ENCODE assay signal across 1 cellular context in genomic region chr20:38854654-38855066, GRCh38.
TF ChIP-seq lines count a peak whose summit lies in the region.

No MANE protein-coding gene starts in this region.

TF ChIP-seq in K562, 482 proteins besides CTCF, POLR2A, EP300 and RAD21 (continued from another document and continues in another):
- TF ChIP-seq, protein P1, sequence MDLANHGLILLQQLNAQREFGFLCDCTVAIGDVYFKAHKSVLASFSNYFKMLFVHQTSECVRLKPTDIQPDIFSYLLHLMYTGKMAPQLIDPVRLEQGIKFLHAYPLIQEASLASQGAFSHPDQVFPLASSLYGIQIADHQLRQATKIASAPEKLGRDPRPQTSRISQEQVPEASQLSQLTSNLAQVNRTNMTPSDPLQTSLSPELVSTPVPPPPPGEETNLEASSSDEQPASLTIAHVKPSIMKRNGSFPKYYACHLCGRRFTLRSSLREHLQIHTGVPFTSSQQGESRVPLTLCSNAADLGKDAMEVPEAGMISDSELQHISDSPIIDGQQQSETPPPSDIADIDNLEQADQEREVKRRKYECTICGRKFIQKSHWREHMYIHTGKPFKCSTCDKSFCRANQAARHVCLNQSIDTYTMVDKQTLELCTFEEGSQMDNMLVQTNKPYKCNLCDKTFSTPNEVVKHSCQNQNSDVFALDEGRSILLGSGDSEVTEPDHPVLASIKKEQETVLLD (IDR thresholded peaks at IDR 0.05), result no peak
- TF ChIP-seq ETV6 (IDR thresholded peaks at IDR 0.05; ENCODE audit: borderline replicate concordance in 1 of 2, low read depth in 2 of 2, low read length in 1 of 2), result no peak
- no peak for TF ChIP-seq ETV6 (CRISPR knock-in tag; IDR thresholded peaks at IDR 0.05; ENCODE audit: borderline replicate concordance)
- TF ChIP-seq, protein P2, sequence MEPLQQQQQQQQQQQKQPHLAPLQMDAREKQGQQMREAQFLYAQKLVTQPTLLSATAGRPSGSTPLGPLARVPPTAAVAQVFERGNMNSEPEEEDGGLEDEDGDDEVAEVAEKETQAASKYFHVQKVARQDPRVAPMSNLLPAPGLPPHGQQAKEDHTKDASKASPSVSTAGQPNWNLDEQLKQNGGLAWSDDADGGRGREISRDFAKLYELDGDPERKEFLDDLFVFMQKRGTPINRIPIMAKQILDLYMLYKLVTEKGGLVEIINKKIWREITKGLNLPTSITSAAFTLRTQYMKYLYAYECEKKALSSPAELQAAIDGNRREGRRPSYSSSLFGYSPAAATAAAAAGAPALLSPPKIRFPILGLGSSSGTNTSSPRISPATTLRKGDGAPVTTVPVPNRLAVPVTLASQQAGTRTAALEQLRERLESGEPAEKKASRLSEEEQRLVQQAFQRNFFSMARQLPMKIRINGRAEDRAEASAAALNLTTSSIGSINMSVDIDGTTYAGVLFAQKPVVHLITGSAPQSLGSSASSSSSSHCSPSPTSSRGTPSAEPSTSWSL (CRISPR knock-in tag; IDR thresholded peaks at IDR 0.05; ENCODE audit: borderline replicate concordance), result no peak
- no peak for TF ChIP-seq ARNT (IDR thresholded peaks at IDR 0.05)
- peak; percentile 58; the same call in 1 of the 2 replicates for TF ChIP-seq BCOR (IDR thresholded peaks at IDR 0.05)
- TF ChIP-seq ZNF764 (CRISPR knock-in tag; IDR thresholded peaks at IDR 0.05; ENCODE audit: low read depth), result no peak
- TF ChIP-seq IFI16 (CRISPR knock-in tag; IDR thresholded peaks at IDR 0.05), result no peak
- no peak for TF ChIP-seq STAT5B (CRISPR knock-in tag; IDR thresholded peaks at IDR 0.05)
- no peak for TF ChIP-seq MTA3 (IDR thresholded peaks at IDR 0.05; ENCODE audit: borderline replicate concordance)
- TF ChIP-seq FOXK2 (conservative IDR thresholded peaks at IDR 0.05 in 1 of 2, IDR thresholded peaks at IDR 0.05 in 1 of 2; ENCODE audit: low read depth in 2 of 2), result peak; percentile 85 to 86
- peak; percentile 76 for TF ChIP-seq CXXC5 (CRISPR knock-in tag; IDR thresholded peaks at IDR 0.05)
- TF ChIP-seq TSC22D4 (tag; IDR thresholded peaks at IDR 0.05), result no peak
- 0 out of 2 replicates have a peak, but pooled peaks have one; percentile 45 for TF ChIP-seq HINFP (tag; conservative IDR thresholded peaks at IDR 0.05; ENCODE audit: low read depth)
- TF ChIP-seq, protein P3, sequence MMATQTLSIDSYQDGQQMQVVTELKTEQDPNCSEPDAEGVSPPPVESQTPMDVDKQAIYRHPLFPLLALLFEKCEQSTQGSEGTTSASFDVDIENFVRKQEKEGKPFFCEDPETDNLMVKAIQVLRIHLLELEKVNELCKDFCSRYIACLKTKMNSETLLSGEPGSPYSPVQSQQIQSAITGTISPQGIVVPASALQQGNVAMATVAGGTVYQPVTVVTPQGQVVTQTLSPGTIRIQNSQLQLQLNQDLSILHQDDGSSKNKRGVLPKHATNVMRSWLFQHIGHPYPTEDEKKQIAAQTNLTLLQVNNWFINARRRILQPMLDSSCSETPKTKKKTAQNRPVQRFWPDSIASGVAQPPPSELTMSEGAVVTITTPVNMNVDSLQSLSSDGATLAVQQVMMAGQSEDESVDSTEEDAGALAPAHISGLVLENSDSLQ (IDR thresholded peaks at IDR 0.05), result peak; percentile 85
- no peak for TF ChIP-seq ZSCAN32 (CRISPR knock-in tag; IDR thresholded peaks at IDR 0.05)
- peak; percentile 69; the same call in 1 of the 2 replicates for TF ChIP-seq NCOA1 (IDR thresholded peaks at IDR 0.05; ENCODE audit: low read depth)
- no peak for TF ChIP-seq SNIP1 (IDR thresholded peaks at IDR 0.05; ENCODE audit: low read depth)
- TF ChIP-seq, protein P4, sequence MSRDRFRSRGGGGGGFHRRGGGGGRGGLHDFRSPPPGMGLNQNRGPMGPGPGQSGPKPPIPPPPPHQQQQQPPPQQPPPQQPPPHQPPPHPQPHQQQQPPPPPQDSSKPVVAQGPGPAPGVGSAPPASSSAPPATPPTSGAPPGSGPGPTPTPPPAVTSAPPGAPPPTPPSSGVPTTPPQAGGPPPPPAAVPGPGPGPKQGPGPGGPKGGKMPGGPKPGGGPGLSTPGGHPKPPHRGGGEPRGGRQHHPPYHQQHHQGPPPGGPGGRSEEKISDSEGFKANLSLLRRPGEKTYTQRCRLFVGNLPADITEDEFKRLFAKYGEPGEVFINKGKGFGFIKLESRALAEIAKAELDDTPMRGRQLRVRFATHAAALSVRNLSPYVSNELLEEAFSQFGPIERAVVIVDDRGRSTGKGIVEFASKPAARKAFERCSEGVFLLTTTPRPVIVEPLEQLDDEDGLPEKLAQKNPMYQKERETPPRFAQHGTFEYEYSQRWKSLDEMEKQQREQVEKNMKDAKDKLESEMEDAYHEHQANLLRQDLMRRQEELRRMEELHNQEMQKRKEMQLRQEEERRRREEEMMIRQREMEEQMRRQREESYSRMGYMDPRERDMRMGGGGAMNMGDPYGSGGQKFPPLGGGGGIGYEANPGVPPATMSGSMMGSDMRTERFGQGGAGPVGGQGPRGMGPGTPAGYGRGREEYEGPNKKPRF (IDR thresholded peaks at IDR 0.05; ENCODE audit: low read depth, low read length), result no peak
- TF ChIP-seq ARHGAP35 (IDR thresholded peaks at IDR 0.05; ENCODE audit: partially characterized antibody), result no peak
- TF ChIP-seq HOXB6 (CRISPR knock-in tag; IDR thresholded peaks at IDR 0.05; ENCODE audit: borderline replicate concordance), result no peak
- TF ChIP-seq SMARCB1 (IDR thresholded peaks at IDR 0.05; ENCODE audit: insufficient read length, low read depth), result peak; percentile 62
- TF ChIP-seq CBFA2T2 (conservative IDR thresholded peaks at IDR 0.05), result peak; percentile 69
- no peak for TF ChIP-seq STAG1 (CRISPR knock-in tag; IDR thresholded peaks at IDR 0.05; ENCODE audit: borderline replicate concordance)
- TF ChIP-seq, protein P5, sequence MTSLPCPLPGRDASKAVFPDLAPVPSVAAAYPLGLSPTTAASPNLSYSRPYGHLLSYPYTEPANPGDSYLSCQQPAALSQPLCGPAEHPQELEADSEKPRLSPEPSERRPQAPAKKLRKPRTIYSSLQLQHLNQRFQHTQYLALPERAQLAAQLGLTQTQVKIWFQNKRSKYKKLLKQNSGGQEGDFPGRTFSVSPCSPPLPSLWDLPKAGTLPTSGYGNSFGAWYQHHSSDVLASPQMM (CRISPR knock-in tag; IDR thresholded peaks at IDR 0.05), result no peak
- peak; percentile 86 for TF ChIP-seq FOXJ2 (tag; IDR thresholded peaks at IDR 0.05)
- TF ChIP-seq AFF1 (IDR thresholded peaks at IDR 0.05; ENCODE audit: low read depth in 1 of 2, partially characterized antibody in 2 of 2), result no peak
- TF ChIP-seq HNRNPK (IDR thresholded peaks at IDR 0.05; ENCODE audit: low read depth, low read length, poor library complexity, severe bottlenecking), result no peak
- TF ChIP-seq ETS1 (conservative IDR thresholded peaks at IDR 0.05; ENCODE audit: control insufficient read depth, low read depth, low read length), result no peak
- TF ChIP-seq NBN (IDR thresholded peaks at IDR 0.05; ENCODE audit: low read depth), result peak; percentile 78; the same call in 1 of the 2 replicates
- TF ChIP-seq ZNF143 (CRISPR knock-in tag; IDR thresholded peaks at IDR 0.05), result no peak
- TF ChIP-seq POU5F1 (IDR thresholded peaks at IDR 0.05; ENCODE audit: borderline replicate concordance, low read depth, low read length, partially characterized antibody), result no peak
- no peak for TF ChIP-seq SMAD2 (IDR thresholded peaks at IDR 0.05; ENCODE audit: low read depth, low read length)
- TF ChIP-seq MECOM (CRISPR knock-in tag; IDR thresholded peaks at IDR 0.05), result no peak
- no peak for TF ChIP-seq PPARD (CRISPR knock-in tag; IDR thresholded peaks at IDR 0.05)
- TF ChIP-seq, protein P6, sequence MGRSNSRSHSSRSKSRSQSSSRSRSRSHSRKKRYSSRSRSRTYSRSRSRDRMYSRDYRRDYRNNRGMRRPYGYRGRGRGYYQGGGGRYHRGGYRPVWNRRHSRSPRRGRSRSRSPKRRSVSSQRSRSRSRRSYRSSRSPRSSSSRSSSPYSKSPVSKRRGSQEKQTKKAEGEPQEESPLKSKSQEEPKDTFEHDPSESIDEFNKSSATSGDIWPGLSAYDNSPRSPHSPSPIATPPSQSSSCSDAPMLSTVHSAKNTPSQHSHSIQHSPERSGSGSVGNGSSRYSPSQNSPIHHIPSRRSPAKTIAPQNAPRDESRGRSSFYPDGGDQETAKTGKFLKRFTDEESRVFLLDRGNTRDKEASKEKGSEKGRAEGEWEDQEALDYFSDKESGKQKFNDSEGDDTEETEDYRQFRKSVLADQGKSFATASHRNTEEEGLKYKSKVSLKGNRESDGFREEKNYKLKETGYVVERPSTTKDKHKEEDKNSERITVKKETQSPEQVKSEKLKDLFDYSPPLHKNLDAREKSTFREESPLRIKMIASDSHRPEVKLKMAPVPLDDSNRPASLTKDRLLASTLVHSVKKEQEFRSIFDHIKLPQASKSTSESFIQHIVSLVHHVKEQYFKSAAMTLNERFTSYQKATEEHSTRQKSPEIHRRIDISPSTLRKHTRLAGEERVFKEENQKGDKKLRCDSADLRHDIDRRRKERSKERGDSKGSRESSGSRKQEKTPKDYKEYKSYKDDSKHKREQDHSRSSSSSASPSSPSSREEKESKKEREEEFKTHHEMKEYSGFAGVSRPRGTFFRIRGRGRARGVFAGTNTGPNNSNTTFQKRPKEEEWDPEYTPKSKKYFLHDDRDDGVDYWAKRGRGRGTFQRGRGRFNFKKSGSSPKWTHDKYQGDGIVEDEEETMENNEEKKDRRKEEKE (IDR thresholded peaks at IDR 0.05; ENCODE audit: borderline replicate concordance in 1 of 2, control insufficient read depth in 1 of 2, low read depth in 2 of 2, low read length in 1 of 2), result no peak
- no peak for TF ChIP-seq POLR3G (IDR thresholded peaks at IDR 0.05; ENCODE audit: extremely low read depth, insufficient read length, insufficient replicate concordance)
- no peak for TF ChIP-seq ZNF347 (CRISPR knock-in tag; IDR thresholded peaks at IDR 0.05; ENCODE audit: low read depth)
- no peak for TF ChIP-seq E2F3 (CRISPR knock-in tag; IDR thresholded peaks at IDR 0.05)
- peak; percentile 75; the same call in 1 of the 2 replicates for TF ChIP-seq OTX1 (CRISPR knock-in tag; IDR thresholded peaks at IDR 0.05)
- TF ChIP-seq HMG20A (CRISPR knock-in tag; conservative IDR thresholded peaks at IDR 0.05), result no peak
- peak; percentile 89 for TF ChIP-seq ZNF311 (CRISPR knock-in tag; IDR thresholded peaks at IDR 0.05)
- no peak for TF ChIP-seq SREBF1 (IDR thresholded peaks at IDR 0.05; ENCODE audit: borderline replicate concordance, low read depth, low read length)
- peak; percentile 65; the same call in 1 of the 2 replicates for TF ChIP-seq HDAC8 (tag; IDR thresholded peaks at IDR 0.05)
- TF ChIP-seq NFYB (IDR thresholded peaks at IDR 0.05; ENCODE audit: extremely low read depth, insufficient read length), result no peak
- no peak for TF ChIP-seq CREM (IDR thresholded peaks at IDR 0.05; ENCODE audit: low read depth)
- TF ChIP-seq CEBPG (CRISPR knock-in tag; IDR thresholded peaks at IDR 0.05), result no peak
- peak; percentile 13 to 30; a peak in 1 of 4 replicates for TF ChIP-seq CEBPG (tag; conservative IDR thresholded peaks at IDR 0.05 in 1 of 2, IDR thresholded peaks at IDR 0.05 in 1 of 2)
